In the genomic region with DNA sequence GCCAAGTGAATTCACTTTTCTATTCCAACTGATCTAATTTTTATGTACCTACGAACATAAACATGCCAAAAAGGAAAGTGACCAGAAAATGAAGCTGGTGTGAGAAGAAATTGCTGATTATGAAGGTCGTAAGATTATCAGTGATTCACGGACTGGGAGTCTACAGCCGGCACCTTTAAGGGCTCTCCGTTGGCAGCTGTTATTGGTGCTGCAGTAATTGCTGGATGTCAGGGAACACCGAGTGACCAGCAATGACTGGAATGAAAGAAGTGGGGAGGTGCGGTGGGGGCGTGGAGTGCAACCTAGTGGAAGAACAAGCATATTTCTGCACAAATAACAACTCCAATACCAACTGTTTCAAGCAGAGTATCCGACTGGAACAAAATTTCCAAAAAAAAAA, we compare ENCODE assay signal across 26 cellular contexts.
DNase-seq lines count a peak whose midpoint lies in the region; ATAC-seq and TF ChIP-seq lines count a peak whose summit lies in the region.
"Had no signal": no experiment of that assay in that cellular context is flagged by ENCODE, and none has a peak within 500 bp of the region (broad histone marks: within the 10 kb centered on the region; RNA-seq: fewer than 3 reads in every experiment).

No MANE protein-coding gene starts in this region.

- H3K9ac ChIP-seq in GM23248 (no peak overlapping the region), endocrine pancreas (ENCODE audit: control insufficient read depth, insufficient read depth, low read length) (no peak overlapping the region)

- intact Hi-C loops in thyroid gland (cut with DNase I), result no loop called here

- H2AFZ ChIP-seq in GM23248, result no peak overlapping the region
- H2AFZ ChIP-seq: GM23338, PC-9 had no signal

- WGBS in GM23248 (ENCODE audit: low coverage in 1 of 2, low lambda C conversion rate in 2 of 2, missing lambda C conversion rate in 2 of 2), 2 experiments, result 80 to 84% methylated on average over 9 of the region's 9 CpGs
- WGBS in thyroid gland, 2 donors, result 53 to 64% methylated on average over 9 of the region's 9 CpGs

- no peaks in the 10 kb centered on the region for H3K79me2 ChIP-seq in GM23248 (ENCODE audit: insufficient read depth)

- H3K27me3 ChIP-seq in GM23248 (replicated peaks; ENCODE audit: insufficient read depth) (no peaks in the 10 kb centered on the region), endocrine pancreas (ENCODE audit: control insufficient read depth, insufficient read depth, low read length) (no peaks in the 10 kb centered on the region), thyroid gland (no peaks in the 10 kb centered on the region)

- H3K27ac ChIP-seq in GM23248, result peak overlapping the region; percentile 29
- H3K27ac ChIP-seq in thyroid gland, result peak overlapping the region; percentile 34 to 41 (median 40)
- H3K27ac ChIP-seq: PC-9 had no signal

- in situ Hi-C loops in GM23248 (cut with MboI), result no loop called here

- peak overlapping the region; percentile 30 for H3K4me2 ChIP-seq in GM23248 (ENCODE audit: unreplicated experiment)
- H3K4me2 ChIP-seq: GM23338, PC-9 had no signal

- peaks cover 18% of the 10 kb centered on the region for H3F3A ChIP-seq in GM23248 (ENCODE audit: insufficient read depth)

- DNase-seq in GM23248, result peak; percentile 8
- DNase-seq in LHCN-M2 (ENCODE audit: low read depth), result peak; percentile 32
- DNase-seq in thyroid gland, result peak; percentile 66 to 82
- DNase-seq in NOMO-1 (lab: John Stamatoyannopoulos, UW; ENCODE audit: unreplicated experiment in 2 of 2), result no peak
- no peak for DNase-seq in cerebellar cortex (ENCODE audit: low spot score)
- DNase-seq: ACHN; BE2C; CD8-positive, alpha-beta memory T cell; DMS 273 treated with DMSO at 0.1 percent for 48 hours; DMS79; GDM1; KG1; MM.1S; NCI-H1417 treated with DMSO at 0.1 percent for 48 hours; NCI-H1694 treated with DMSO at 0.1 percent for 48 hours; NCI-H2081; NCI-H526; NCI-H82; NK-92 treated with Interleukin-12 subunit alpha and Interleukin-12 subunit beta, amount 100 ng/mL, for 24 hours; PC-9; SHP77; T-cell had no signal

- no peaks in the 10 kb centered on the region for H4K20me1 ChIP-seq in GM23248 (ENCODE audit: insufficient read depth)

- no peaks in the 10 kb centered on the region for H3K9me2 ChIP-seq in GM23248 (ENCODE audit: insufficient read depth)

- H3K9me3 ChIP-seq in GM23248 (ENCODE audit: low read depth) (no peaks in the 10 kb centered on the region), endocrine pancreas (ENCODE audit: control insufficient read depth, low read length) (no peaks in the 10 kb centered on the region), thyroid gland (no peaks in the 10 kb centered on the region)
- H3K9me3 ChIP-seq: BE2C, HAP-1 had no signal

- H3K4me3 ChIP-seq in GM23248, result no peak overlapping the region
- peak overlapping the region; percentile 44 for H3K4me3 ChIP-seq in endocrine pancreas (ENCODE audit: control insufficient read depth, insufficient read depth, low read length)
- H3K4me3 ChIP-seq in thyroid gland (replicated peaks in 1 of 3), result no peak overlapping the region
- H3K4me3 ChIP-seq: GM23338, HAP-1, PC-9 had no signal

- H3K4me1 ChIP-seq in GM23248 (ENCODE audit: insufficient read depth) (peaks cover 16% of the 10 kb centered on the region), endocrine pancreas (ENCODE audit: control insufficient read depth, insufficient read depth, low read length) (peaks cover 14% of the 10 kb centered on the region), thyroid gland (no peaks in the 10 kb centered on the region)
- H3K4me1 ChIP-seq: BE2C, HAP-1 had no signal

- ATAC-seq in GM19463 (IDR thresholded peaks at IDR 0.05; ENCODE audit: unreplicated experiment), result no peak
- ATAC-seq: GM23338, T-cell had no signal

- TF ChIP-seq POLR2A in thyroid gland (IDR thresholded peaks at IDR 0.05), result no peak

- TF ChIP-seq CTCF in thyroid gland (IDR thresholded peaks at IDR 0.05), result no peak

- no peaks in the 10 kb centered on the region for H3K36me3 ChIP-seq in GM23248 (ENCODE audit: low read depth)
- H3K36me3 ChIP-seq in endocrine pancreas (ENCODE audit: control insufficient read depth, insufficient read depth, low read length), result peaks cover 2% of the 10 kb centered on the region
- no peaks in the 10 kb centered on the region for H3K36me3 ChIP-seq in thyroid gland
- H3K36me3 ChIP-seq: BE2C, HAP-1 had no signal

Comparison
In these comparisons a context has a peak if more than half of its experiments do, and no peak if none do; other contexts are left out.
1. DNase-seq: peak in GM23248 (single experiment), LHCN-M2 (single experiment) and thyroid gland (2 of 2); none in NOMO-1 (0 of 2) and cerebellar cortex (single experiment).